Comparison of ENCODE assay signal across 20 cellular contexts in genomic region chr4:109029987-109030386, GRCh38.
"Had no signal": no experiment of that assay in that cellular context is flagged by ENCODE, and none has a peak within 500 bp of the region (broad histone marks: within the 10 kb centered on the region; RNA-seq: fewer than 3 reads in every experiment).

No MANE protein-coding gene starts in this region.

- H3K36me3 ChIP-seq: SJSA1 had no signal

- H3K27me3 ChIP-seq: SJSA1 had no signal

- H3K9me3 ChIP-seq: SJSA1 had no signal

- DNase-seq: Karpas-422, KG1, MM.1S, NCI-H1092 treated with DMSO at 0.1 percent for 48 hours, NCI-H1436, NCI-H187, NCI-H2029, NCI-H2081 treated with DMSO at 0.1 percent for 48 hours, NCI-H2171, NCI-H226, NCI-H446, NCI-H510A, NCI-H524 treated with DMSO at 0.1 percent for 48 hours, NCI-H69, NCI-H774, Right ventricle myocardium superior, RPMI8226, SIG-M5 had no signal

- H3K4me3 ChIP-seq: SJSA1, SK-N-MC had no signal

- H3K27ac ChIP-seq: SJSA1, SK-N-MC had no signal
